In the genomic region with DNA sequence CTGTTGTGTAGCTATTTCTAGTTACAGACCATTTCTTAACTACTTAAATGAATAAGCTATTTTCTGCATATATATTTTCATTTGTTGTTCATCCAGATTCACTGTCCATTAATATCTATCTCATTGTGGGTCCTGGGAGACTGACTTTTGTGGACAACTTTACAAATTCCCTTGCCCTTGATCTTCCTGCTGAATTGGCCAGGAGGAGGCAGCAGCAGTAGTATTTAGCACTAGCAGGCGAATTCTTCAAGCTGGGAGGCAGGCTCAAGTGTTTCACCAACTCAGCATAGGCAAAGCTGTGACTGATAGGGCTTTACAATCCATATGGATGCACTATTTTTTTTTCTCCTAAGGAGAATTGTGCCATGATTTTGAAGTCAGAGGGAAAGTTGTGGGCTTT, we compare ENCODE assay signal across 12 cellular contexts.
DNase-seq lines count a peak whose midpoint lies in the region; ATAC-seq and TF ChIP-seq lines count a peak whose summit lies in the region.
"Had no signal": no experiment of that assay in that cellular context is flagged by ENCODE, and none has a peak within 500 bp of the region (broad histone marks: within the 10 kb centered on the region; RNA-seq: fewer than 3 reads in every experiment).

No MANE protein-coding gene starts in this region.

- POLR2A ChIA-PET in CD8-positive, alpha-beta memory T cell (lab: Charles Lee): no interaction called here

- no peak overlapping the region for H3K4me2 ChIP-seq in neural cell (ENCODE audit: low read length)

- no peaks in the 10 kb centered on the region for H3K27me3 Mint-ChIP-seq in CD8-positive, alpha-beta memory T cell

- DNase-seq in ELF-1 (ENCODE audit: low read depth, low spot score): peak; percentile 9
- peak; percentile 70 for DNase-seq in NCI-H82 (lab: John Stamatoyannopoulos, UW)
- peak; percentile 14 for DNase-seq in epithelial cell of esophagus (ENCODE audit: low read depth)
- no peak for DNase-seq in CD8-positive, alpha-beta memory T cell
- no peak for DNase-seq in NCI-H187 treated with DMSO at 0.1 percent for 48 hours (lab: John Stamatoyannopoulos, UW)
- no peak for DNase-seq in CD1c-positive myeloid dendritic cell (ENCODE audit: extremely low spot score)
- DNase-seq: amniotic stem cell; dermis blood vessel endothelial cell; lower lobe of right lung; stimulated activated CD4-positive, alpha-beta T cell treated with anti-CD3 and anti-CD28 coated beads, Interleukin-15, amount 100 ng/mL, for 24 hours had no signal

- no peak overlapping the region for H3K27ac ChIP-seq in neural cell (ENCODE audit: low read length)
- H3K27ac ChIP-seq in CD8-positive, alpha-beta memory T cell (ENCODE audit: low read depth, low read length): no peak overlapping the region
- H3K27ac ChIP-seq: lower lobe of right lung had no signal

- H3K4me3 ChIP-seq in epithelial cell of esophagus (ENCODE audit: low read length) (no peak overlapping the region), neural cell (ENCODE audit: low read length) (no peak overlapping the region)
- H3K4me3 ChIP-seq in CD8-positive, alpha-beta memory T cell (ENCODE audit: low read length): no peak overlapping the region
- H3K4me3 ChIP-seq: lower lobe of right lung had no signal

- no peaks in the 10 kb centered on the region for H3K79me2 ChIP-seq in neural cell (replicated peaks; ENCODE audit: insufficient read depth, low read length)

- H3K4me1 ChIP-seq in CD8-positive, alpha-beta memory T cell (ENCODE audit: insufficient read depth, low read length): no peaks in the 10 kb centered on the region
- H3K4me1 ChIP-seq: lower lobe of right lung had no signal

- no peaks in the 10 kb centered on the region for H3K27me3 ChIP-seq in neural cell (ENCODE audit: insufficient read depth, low read depth, low read length)
- no peaks in the 10 kb centered on the region for H3K27me3 ChIP-seq in CD8-positive, alpha-beta memory T cell (ENCODE audit: insufficient read depth, low read length, poor library complexity, severe bottlenecking)

- H3K36me3 ChIP-seq in neural cell (ENCODE audit: insufficient read depth, low read length): no peaks in the 10 kb centered on the region
- no peaks in the 10 kb centered on the region for H3K36me3 ChIP-seq in CD8-positive, alpha-beta memory T cell (ENCODE audit: insufficient read depth, low read length)
- H3K36me3 ChIP-seq: lower lobe of right lung had no signal

- no peaks in the 10 kb centered on the region for H3K9me2 ChIP-seq in neural cell (ENCODE audit: insufficient read depth, low read length)

- ATAC-seq in GM18867 (IDR thresholded peaks at IDR 0.05; ENCODE audit: unreplicated experiment): no peak

- no peak for TF ChIP-seq EP300 in neural cell (conservative IDR thresholded peaks at IDR 0.05; ENCODE audit: poor library complexity, severe bottlenecking)

- CTCF ChIA-PET in CD8-positive, alpha-beta memory T cell (lab: Charles Lee): no interaction called here

- peaks cover 0 to 35% (median 0%) of the 10 kb centered on the region in 5 donors for H3K9me3 Mint-ChIP-seq in CD8-positive, alpha-beta memory T cell

- H2AFZ ChIP-seq in neural cell (ENCODE audit: low read depth, low read length): no peak overlapping the region

- no peaks in the 10 kb centered on the region for H4K20me1 ChIP-seq in neural cell (ENCODE audit: insufficient read depth)

- no peaks in the 10 kb centered on the region for H3F3A ChIP-seq in neural cell (ENCODE audit: insufficient read depth, low read length, poor library complexity, severe bottlenecking)

- TF ChIP-seq CTCF in epithelial cell of esophagus (IDR thresholded peaks at IDR 0.05; ENCODE audit: insufficient read depth, low read depth, low read length, missing control alignments) (no peak), neural cell (IDR thresholded peaks at IDR 0.05; ENCODE audit: poor library complexity, severe bottlenecking) (peak; percentile 36)

- H3K9me3 ChIP-seq in neural cell (ENCODE audit: low read length): no peaks in the 10 kb centered on the region
- H3K9me3 ChIP-seq in CD8-positive, alpha-beta memory T cell (ENCODE audit: low read length): no peaks in the 10 kb centered on the region
- H3K9me3 ChIP-seq: lower lobe of right lung had no signal

- H3K9ac ChIP-seq in neural cell (ENCODE audit: low read length): no peak overlapping the region

- no peaks in the 10 kb centered on the region for H3K36me3 Mint-ChIP-seq in CD8-positive, alpha-beta memory T cell

- peak; percentile 26 for TF ChIP-seq RAD21 in neural cell (conservative IDR thresholded peaks at IDR 0.05)

- no peaks in the 10 kb centered on the region for H3K4me1 Mint-ChIP-seq in CD8-positive, alpha-beta memory T cell

- no peak overlapping the region for H3K27ac Mint-ChIP-seq in CD8-positive, alpha-beta memory T cell

- H3K4me3 Mint-ChIP-seq in CD8-positive, alpha-beta memory T cell: no peak overlapping the region

TF ChIP-seq in neural cell, 6 proteins besides CTCF, POLR2A, EP300 and RAD21:
- TF ChIP-seq, protein P1, sequence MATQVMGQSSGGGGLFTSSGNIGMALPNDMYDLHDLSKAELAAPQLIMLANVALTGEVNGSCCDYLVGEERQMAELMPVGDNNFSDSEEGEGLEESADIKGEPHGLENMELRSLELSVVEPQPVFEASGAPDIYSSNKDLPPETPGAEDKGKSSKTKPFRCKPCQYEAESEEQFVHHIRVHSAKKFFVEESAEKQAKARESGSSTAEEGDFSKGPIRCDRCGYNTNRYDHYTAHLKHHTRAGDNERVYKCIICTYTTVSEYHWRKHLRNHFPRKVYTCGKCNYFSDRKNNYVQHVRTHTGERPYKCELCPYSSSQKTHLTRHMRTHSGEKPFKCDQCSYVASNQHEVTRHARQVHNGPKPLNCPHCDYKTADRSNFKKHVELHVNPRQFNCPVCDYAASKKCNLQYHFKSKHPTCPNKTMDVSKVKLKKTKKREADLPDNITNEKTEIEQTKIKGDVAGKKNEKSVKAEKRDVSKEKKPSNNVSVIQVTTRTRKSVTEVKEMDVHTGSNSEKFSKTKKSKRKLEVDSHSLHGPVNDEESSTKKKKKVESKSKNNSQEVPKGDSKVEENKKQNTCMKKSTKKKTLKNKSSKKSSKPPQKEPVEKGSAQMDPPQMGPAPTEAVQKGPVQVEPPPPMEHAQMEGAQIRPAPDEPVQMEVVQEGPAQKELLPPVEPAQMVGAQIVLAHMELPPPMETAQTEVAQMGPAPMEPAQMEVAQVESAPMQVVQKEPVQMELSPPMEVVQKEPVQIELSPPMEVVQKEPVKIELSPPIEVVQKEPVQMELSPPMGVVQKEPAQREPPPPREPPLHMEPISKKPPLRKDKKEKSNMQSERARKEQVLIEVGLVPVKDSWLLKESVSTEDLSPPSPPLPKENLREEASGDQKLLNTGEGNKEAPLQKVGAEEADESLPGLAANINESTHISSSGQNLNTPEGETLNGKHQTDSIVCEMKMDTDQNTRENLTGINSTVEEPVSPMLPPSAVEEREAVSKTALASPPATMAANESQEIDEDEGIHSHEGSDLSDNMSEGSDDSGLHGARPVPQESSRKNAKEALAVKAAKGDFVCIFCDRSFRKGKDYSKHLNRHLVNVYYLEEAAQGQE (IDR thresholded peaks at IDR 0.05; ENCODE audit: borderline replicate concordance): no peak
- peak; percentile 27 for TF ChIP-seq SMC3 (conservative IDR thresholded peaks at IDR 0.05; ENCODE audit: poor library complexity)

Comparison
In these comparisons a context has a peak if more than half of its experiments do, and no peak if none do; other contexts are left out.
1. DNase-seq: peak in ELF-1 (single experiment), NCI-H82 (single experiment) and epithelial cell of esophagus (single experiment); none in CD8-positive, alpha-beta memory T cell (0 of 5), NCI-H187 treated with DMSO at 0.1 percent for 48 hours (single experiment) and CD1c-positive myeloid dendritic cell (single experiment).